11 cellular contexts compared by ENCODE assay signal in the genomic region with DNA sequence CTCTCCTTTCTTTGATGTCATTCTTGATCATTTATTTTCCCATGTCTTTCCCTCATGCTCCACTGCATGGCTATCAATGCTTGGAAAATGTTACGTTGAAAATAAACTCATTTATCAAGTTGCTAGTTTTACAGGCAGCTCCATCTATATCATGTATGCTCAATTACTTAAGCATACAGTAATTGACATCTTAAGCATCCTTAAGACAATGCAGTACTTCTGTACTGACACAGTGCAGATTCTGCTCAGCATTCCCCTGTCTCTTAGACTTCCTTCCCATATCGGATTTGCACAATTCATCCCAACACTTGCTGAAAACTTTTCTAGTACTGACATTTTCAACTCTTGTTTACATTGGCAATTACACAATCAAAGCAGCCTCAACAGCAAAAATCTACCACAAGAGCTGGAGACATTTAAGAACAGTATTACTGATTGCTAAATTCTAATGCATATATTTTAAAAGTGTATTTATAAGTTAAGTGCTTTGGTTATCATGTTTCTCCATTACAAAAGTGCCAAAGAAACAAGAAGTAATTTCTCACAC.
"Had no signal": no experiment of that assay in that cellular context is flagged by ENCODE, and none has a peak within 500 bp of the region (broad histone marks: within the 10 kb centered on the region; RNA-seq: fewer than 3 reads in every experiment).

No MANE protein-coding gene starts in this region.

- H3K27me3 ChIP-seq: ascending aorta, heart right ventricle, tibial artery, vagina had no signal

- H3K4me1 ChIP-seq: ascending aorta, vagina had no signal

- DNase-seq: activated effector memory CD4-positive, alpha-beta T cell treated with Interleukin-2 at 50 U/mL for 16 hours; activated naive CD8-positive, alpha-beta T cell treated with anti-CD3 and anti-CD28 coated beads for 36 hours; dermis blood vessel endothelial cell; heart right ventricle; naive thymus-derived CD4-positive, alpha-beta T cell; retina; small intestine; SW 1271; tibial artery had no signal

- H3K9me3 ChIP-seq: ascending aorta, heart right ventricle, tibial artery, vagina had no signal

- H3K27ac ChIP-seq: ascending aorta, heart right ventricle, tibial artery, vagina had no signal

- H3K36me3 ChIP-seq: ascending aorta, heart right ventricle, tibial artery, vagina had no signal

- H3K4me3 ChIP-seq: ascending aorta, heart right ventricle, tibial artery, vagina had no signal
